In genomic region chr16:68857479-68857878, GRCh38 we compare ENCODE assay signal across 3 cellular contexts.
TF ChIP-seq lines count a peak whose summit lies in the region.

No MANE protein-coding gene starts in this region.

TF ChIP-seq in HepG2, 621 proteins besides CTCF, POLR2A, EP300 and RAD21:
- peak; percentile 97 for TF ChIP-seq ZNF7 (CRISPR knock-in tag; IDR thresholded peaks at IDR 0.05)
- no peak for TF ChIP-seq HNRNPLL (IDR thresholded peaks at IDR 0.05; ENCODE audit: low read depth, low read length, poor library complexity, severe bottlenecking)
- TF ChIP-seq NAIF1 (CRISPR knock-in tag; IDR thresholded peaks at IDR 0.05; ENCODE audit: borderline replicate concordance) = no peak
- TF ChIP-seq NFRKB (IDR thresholded peaks at IDR 0.05) = no peak
- TF ChIP-seq, protein P1, sequence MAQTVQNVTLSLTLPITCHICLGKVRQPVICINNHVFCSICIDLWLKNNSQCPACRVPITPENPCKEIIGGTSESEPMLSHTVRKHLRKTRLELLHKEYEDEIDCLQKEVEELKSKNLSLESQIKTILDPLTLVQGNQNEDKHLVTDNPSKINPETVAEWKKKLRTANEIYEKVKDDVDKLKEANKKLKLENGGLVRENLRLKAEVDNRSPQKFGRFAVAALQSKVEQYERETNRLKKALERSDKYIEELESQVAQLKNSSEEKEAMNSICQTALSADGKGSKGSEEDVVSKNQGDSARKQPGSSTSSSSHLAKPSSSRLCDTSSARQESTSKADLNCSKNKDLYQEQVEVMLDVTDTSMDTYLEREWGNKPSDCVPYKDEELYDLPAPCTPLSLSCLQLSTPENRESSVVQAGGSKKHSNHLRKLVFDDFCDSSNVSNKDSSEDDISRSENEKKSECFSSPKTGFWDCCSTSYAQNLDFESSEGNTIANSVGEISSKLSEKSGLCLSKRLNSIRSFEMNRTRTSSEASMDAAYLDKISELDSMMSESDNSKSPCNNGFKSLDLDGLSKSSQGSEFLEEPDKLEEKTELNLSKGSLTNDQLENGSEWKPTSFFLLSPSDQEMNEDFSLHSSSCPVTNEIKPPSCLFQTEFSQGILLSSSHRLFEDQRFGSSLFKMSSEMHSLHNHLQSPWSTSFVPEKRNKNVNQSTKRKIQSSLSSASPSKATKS (CRISPR knock-in tag; IDR thresholded peaks at IDR 0.05) = no peak
- TF ChIP-seq PAXIP1 (CRISPR knock-in tag; conservative IDR thresholded peaks at IDR 0.05) = no peak
TF ChIP-seq in HepG2: peak in this region for 1.

TF ChIP-seq in A549, 52 proteins besides CTCF, POLR2A, EP300 and RAD21:
- TF ChIP-seq ZFP36 (IDR thresholded peaks at IDR 0.05; ENCODE audit: borderline replicate concordance, partially characterized antibody) = peak; percentile 19
- no peak for TF ChIP-seq FOSL2 (IDR thresholded peaks at IDR 0.05)
- TF ChIP-seq FOSL2 (CRISPR knock-in tag; IDR thresholded peaks at IDR 0.05) = no peak
- TF ChIP-seq NPAS2 (CRISPR knock-in tag; IDR thresholded peaks at IDR 0.05; ENCODE audit: borderline replicate concordance) = no peak
- TF ChIP-seq RCOR1 (IDR thresholded peaks at IDR 0.05; ENCODE audit: low read depth, low read length) = no peak
- TF ChIP-seq SMC3 (IDR thresholded peaks at IDR 0.05) = no peak
- TF ChIP-seq, protein P2, sequence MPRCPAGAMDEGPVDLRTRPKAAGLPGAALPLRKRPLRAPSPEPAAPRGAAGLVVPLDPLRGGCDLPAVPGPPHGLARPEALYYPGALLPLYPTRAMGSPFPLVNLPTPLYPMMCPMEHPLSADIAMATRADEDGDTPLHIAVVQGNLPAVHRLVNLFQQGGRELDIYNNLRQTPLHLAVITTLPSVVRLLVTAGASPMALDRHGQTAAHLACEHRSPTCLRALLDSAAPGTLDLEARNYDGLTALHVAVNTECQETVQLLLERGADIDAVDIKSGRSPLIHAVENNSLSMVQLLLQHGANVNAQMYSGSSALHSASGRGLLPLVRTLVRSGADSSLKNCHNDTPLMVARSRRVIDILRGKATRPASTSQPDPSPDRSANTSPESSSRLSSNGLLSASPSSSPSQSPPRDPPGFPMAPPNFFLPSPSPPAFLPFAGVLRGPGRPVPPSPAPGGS (IDR thresholded peaks at IDR 0.05) = no peak
- no peak for TF ChIP-seq ZNF302 (CRISPR knock-in tag; IDR thresholded peaks at IDR 0.05)

TF ChIP-seq in K562, 482 proteins besides CTCF, POLR2A, EP300 and RAD21:
- TF ChIP-seq NCOR1 (IDR thresholded peaks at IDR 0.05) = no peak
- TF ChIP-seq ZFP36 (IDR thresholded peaks at IDR 0.05; ENCODE audit: low read depth, low read length, partially characterized antibody) = peak; percentile 31
- TF ChIP-seq RBM25 (IDR thresholded peaks at IDR 0.05; ENCODE audit: low read depth, low read length, severe bottlenecking) = peak; percentile 66
- no peak for TF ChIP-seq FOXA1 (IDR thresholded peaks at IDR 0.05; ENCODE audit: borderline replicate concordance)
TF ChIP-seq in K562: peak in this region for 2.
